8 cellular contexts compared by ENCODE assay signal in genomic region chr6:127464881-127465459, GRCh38. TPM values are rescaled to one million over a fixed set of nuclear protein-coding genes. Genes with fewer than 3 reads are reported as not detected.
DNase-seq lines count a peak whose midpoint lies in the region; ATAC-seq, FAIRE-seq and TF ChIP-seq lines count a peak whose summit lies in the region.

No MANE protein-coding gene starts in this region.

- no peak overlapping the region for H3K4me3 ChIP-seq in H1 (ENCODE audit: extremely low read depth in 1 of 4, insufficient read depth in 2 of 4, low read depth in 3 of 4, low read length in 4 of 4)
- no peak overlapping the region for H3K4me3 ChIP-seq in mucosa of descending colon

- peak; percentile 92 to 94 for TF ChIP-seq RAD21 in H1 (IDR thresholded peaks at IDR 0.05 in 1 of 2, conservative IDR thresholded peaks at IDR 0.05 in 1 of 2; ENCODE audit: low read depth in 2 of 2, low read length in 2 of 2)

- TF ChIP-seq EP300 in H1 (IDR thresholded peaks at IDR 0.05; ENCODE audit: borderline replicate concordance in 1 of 2, low read depth in 2 of 2, low read length in 2 of 2): no peak

- H3K9me3 ChIP-seq in H1 (ENCODE audit: insufficient read depth in 2 of 2, low read depth in 1 of 2, low read length in 1 of 2): no peaks in the 10 kb centered on the region
- H3K9me3 ChIP-seq in mucosa of descending colon: no peaks in the 10 kb centered on the region

- POLR2A ChIA-PET in H1 (lab: Charles Lee; ENCODE audit: partially characterized antibody): interaction anchor here (2.4 kb wide), 1 partner anchor 18 kb away, joined by 8 read pairs; no protein-coding TSS in a partner anchor

- no peak overlapping the region for H2BK120ac ChIP-seq in H1 (replicated peaks; ENCODE audit: low read depth, low read length)

- no peak overlapping the region for H2AK5ac ChIP-seq in H1 (ENCODE audit: low read depth, low read length)

- H4K20me1 ChIP-seq in H1 (replicated peaks in 1 of 2; ENCODE audit: control insufficient read depth in 1 of 2, insufficient read depth in 2 of 2, low read length in 2 of 2): no peaks in the 10 kb centered on the region

- H3K27me3 ChIP-seq in H1 (replicated peaks in 1 of 4; ENCODE audit: control insufficient read depth in 3 of 4, extremely low read depth in 1 of 4, insufficient read depth in 3 of 4, low read length in 3 of 4): no peaks in the 10 kb centered on the region

- H3K4me1 ChIP-seq in H1 (replicated peaks in 1 of 4; ENCODE audit: control insufficient read depth in 3 of 4, insufficient read depth in 4 of 4, low read length in 3 of 4) (no peaks in the 10 kb centered on the region), mucosa of descending colon (ENCODE audit: low read depth) (no peaks in the 10 kb centered on the region)

- no peaks in the 10 kb centered on the region for H3K36me3 ChIP-seq in H1 (ENCODE audit: control insufficient read depth in 2 of 4, insufficient read depth in 4 of 4, low read length in 3 of 4)
- no peaks in the 10 kb centered on the region for H3K36me3 ChIP-seq in mucosa of descending colon (ENCODE audit: low read depth)

- no peak overlapping the region for H2BK15ac ChIP-seq in H1 (ENCODE audit: low read length)

- no peak overlapping the region for H3K56ac ChIP-seq in H1 (replicated peaks; ENCODE audit: insufficient read length, low read depth, low read length)

- peak; percentile 97 for FAIRE-seq in H1 (lab: Jason Lieb, UNC)

- no peak overlapping the region for H3K27ac ChIP-seq in H1 (ENCODE audit: low read depth, low read length)

- no peak overlapping the region for H3K4ac ChIP-seq in H1 (replicated peaks; ENCODE audit: insufficient read length, low read depth, low read length)

- TF ChIP-seq POLR2A in H1 (IDR thresholded peaks at IDR 0.05; ENCODE audit: control extremely low read depth in 1 of 2, low read depth in 2 of 2, low read length in 2 of 2): no peak

- H4K8ac ChIP-seq in H1 (ENCODE audit: extremely low read depth, insufficient read depth, low read length): no peak overlapping the region

- CTCF ChIA-PET in H1 (lab: Charles Lee; ENCODE audit: partially characterized antibody): interaction anchor here (0.9 to 14.6 kb wide), 13 partner anchors 9 to 83 kb away, joined by 3 to 221 read pairs (median 5); partner anchors contain the start of gene MTCL3

- no peak overlapping the region for H3K14ac ChIP-seq in H1 (ENCODE audit: insufficient read length)

- H3K9ac ChIP-seq in H1 (replicated peaks in 1 of 4; ENCODE audit: extremely low read depth in 1 of 4, low read depth in 3 of 4, low read length in 3 of 4): no peak overlapping the region

- no peak overlapping the region for H3K4me2 ChIP-seq in H1 (ENCODE audit: insufficient read depth in 1 of 2, low read depth in 2 of 2, low read length in 2 of 2)

- no peak overlapping the region for H2BK20ac ChIP-seq in H1 (ENCODE audit: low read length)

- H3K23me2 ChIP-seq in H1 (ENCODE audit: low read depth, low read length): no peaks in the 10 kb centered on the region

- no peak overlapping the region for H4K5ac ChIP-seq in H1 (ENCODE audit: insufficient read length, low read depth, low read length)

- peak; percentile 85 for ATAC-seq in GM18868 (IDR thresholded peaks at IDR 0.05; ENCODE audit: unreplicated experiment)
- peak; percentile 92 for ATAC-seq in HG03095 (IDR thresholded peaks at IDR 0.05; ENCODE audit: unreplicated experiment)
- peak; percentile 89 for ATAC-seq in mucosa of descending colon

- H3K23ac ChIP-seq in H1 (ENCODE audit: insufficient read length): no peak overlapping the region

- 56% methylated on average over 3 of the region's 3 CpGs; no CpG with 5 or more reads in 1 of the 2 experiments for WGBS in H1 (ENCODE audit: extremely low coverage in 1 of 2, insufficient coverage in 1 of 2, insufficient read length in 1 of 2, insufficient replicate concordance in 2 of 2, low coverage in 1 of 2, low lambda C conversion rate in 2 of 2, missing lambda C conversion rate in 1 of 2), 2 experiments

- H3K79me1 ChIP-seq in H1 (ENCODE audit: low read depth, low read length): no peaks in the 10 kb centered on the region

- DNase-seq in AML-193 (lab: John Stamatoyannopoulos, UW): peak; percentile 80 to 84
- peak; percentile 7 to 59 for DNase-seq in NCI-H526 (lab: John Stamatoyannopoulos, UW)
- peak; percentile 57 to 62 for DNase-seq in activated CD4-positive, alpha-beta T cell treated with anti-CD3 and anti-CD28 coated beads, Interleukin-2, amount 50 U/mL, for 4 hours
- DNase-seq in H1 (ENCODE audit: low read depth in 1 of 2, low spot score in 2 of 2): peak in 1 of 2 experiments; percentile 74
- DNase-seq in mucosa of descending colon: peak in 2 of 3 donors; percentile 50 to 70
- DNase-seq in stimulated activated CD8-positive, alpha-beta memory T cell treated with anti-CD3 and anti-CD28 coated beads, Interleukin-4, amount 100 ng/mL, for 24 hours (ENCODE audit: low read depth): peak; percentile 56

- H3K18ac ChIP-seq in H1 (ENCODE audit: extremely low read depth, low read length): no peak overlapping the region

- intact Hi-C loops in mucosa of descending colon (cut with DNase I, micrococcal nuclease): loop anchor here in 1 of 2 donors (5.0 kb wide), 1 partner anchor 77 kb away; no protein-coding TSS in a partner anchor

- H2AFZ ChIP-seq in H1 (ENCODE audit: low read length): no peak overlapping the region

- H4K91ac ChIP-seq in H1 (replicated peaks; ENCODE audit: insufficient read length, low read length): no peak overlapping the region

- H3K79me2 ChIP-seq in H1 (ENCODE audit: control insufficient read depth in 1 of 2, insufficient read depth in 2 of 2, low read length in 2 of 2): no peaks in the 10 kb centered on the region

- TF ChIP-seq CTCF in H1 (IDR thresholded peaks at IDR 0.05; ENCODE audit: control extremely low read depth in 1 of 3, insufficient read depth in 1 of 3, low read depth in 1 of 3, low read length in 3 of 3): peak; percentile 60 to 91 (median 84)
- TF ChIP-seq CTCF in mucosa of descending colon (IDR thresholded peaks at IDR 0.05): peak; percentile 31

- H2BK12ac ChIP-seq in H1 (ENCODE audit: low read depth, low read length): no peak overlapping the region

- H2BK5ac ChIP-seq in H1 (ENCODE audit: low read depth, low read length): no peak overlapping the region

TF ChIP-seq in H1, 55 proteins besides CTCF, POLR2A, EP300 and RAD21 (continues in another document):
- TF ChIP-seq SRF (IDR thresholded peaks at IDR 0.05; ENCODE audit: low read depth, low read length) (no peak), TCF12 (IDR thresholded peaks at IDR 0.05; ENCODE audit: low read depth, low read length) (no peak), SP1 (IDR thresholded peaks at IDR 0.05; ENCODE audit: low read depth, low read length) (no peak), NRF1 (IDR thresholded peaks at IDR 0.05; ENCODE audit: low read depth, low read length) (no peak), CREB1 (IDR thresholded peaks at IDR 0.05) (no peak), EZH2 (IDR thresholded peaks at IDR 0.05; ENCODE audit: low read depth, low read length, severe bottlenecking) (no peak), KDM1A (IDR thresholded peaks at IDR 0.05; ENCODE audit: borderline replicate concordance, low read length) (no peak), MAX (IDR thresholded peaks at IDR 0.05) (peak; percentile 75), E2F6 (IDR thresholded peaks at IDR 0.05) (peak; percentile 38), PHF8 (conservative IDR thresholded peaks at IDR 0.05; ENCODE audit: low read depth, low read length) (no peak), SUZ12 (IDR thresholded peaks at IDR 0.05; ENCODE audit: low read length) (no peak), BACH1 (IDR thresholded peaks at IDR 0.05; ENCODE audit: low read length) (no peak)

RNA-seq across cellular contexts. Expression of gene KIAA0408, which starts 5.8 kb away (rescaled TPM):
- 9.2 and 10.8 TPM in 2 replicates for total RNA-seq in H1 (2021; fragmentation: NEBNext Ultra II Directional; extraction: Animal tissue kit (Norgen Biotek cat#: 25700))
- polyA plus RNA-seq in H1 (2011; rRNA removed): 0.96 and 3.3 TPM in 2 replicates
- 2.6 TPM for polyA plus RNA-seq in H1 (2011; cell fraction: cytosol; rRNA removed)
- polyA plus RNA-seq in H1 (2011; cell fraction: nucleus; rRNA removed): 5.0 TPM
- 4.2 to 13.9 TPM (median 7.5 TPM) in 4 replicates for polyA plus RNA-seq in H1 (2012, experiment 1 of 2)
- polyA plus RNA-seq in H1 (2012, experiment 2 of 2): 1.0 TPM
- polyA plus RNA-seq in H1 (2013, experiment 1 of 2): 12.2 TPM
- polyA plus RNA-seq in H1 (2013, experiment 2 of 2): 12.1 TPM
- polyA minus RNA-seq in H1 (2011; rRNA and poly(A)+ RNA removed): 3.4 and 8.0 TPM in 2 replicates
- 0.29 TPM for polyA minus RNA-seq in H1 (2011; cell fraction: cytosol; rRNA and poly(A)+ RNA removed)
- 5.8 TPM for polyA minus RNA-seq in H1 (2011; cell fraction: nucleus; rRNA and poly(A)+ RNA removed)
- total RNA-seq in mucosa of descending colon: 10 to 100 TPM in 1 of 3 donors, 1 to 10 TPM in 2; 1.1 to 25.0 (median 2.4) TPM
